21 cellular contexts compared by ENCODE assay signal in the genomic region with DNA sequence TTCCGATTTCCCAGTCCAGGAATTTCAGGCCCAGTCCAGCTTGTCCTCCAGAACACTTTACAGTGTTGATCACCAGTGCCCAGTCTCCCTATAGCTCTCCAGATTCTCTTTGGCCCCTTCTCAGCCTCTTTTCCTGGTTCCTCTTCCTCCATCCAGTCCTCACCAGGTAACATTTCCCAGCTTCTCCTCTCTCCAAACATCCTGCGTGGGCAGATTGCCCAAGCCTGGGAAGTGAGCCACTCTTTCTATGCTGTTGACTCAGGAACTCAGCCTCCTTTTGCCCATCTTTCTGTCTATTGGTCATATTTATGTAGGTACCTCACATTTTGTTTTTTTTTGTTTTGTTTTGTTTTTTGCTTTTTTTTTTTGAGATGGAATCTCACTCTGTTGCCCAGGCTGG.
DNase-seq lines count a peak whose midpoint lies in the region; ATAC-seq, FAIRE-seq and TF ChIP-seq lines count a peak whose summit lies in the region.
"Had no signal": no experiment of that assay in that cellular context is flagged by ENCODE, and none has a peak within 500 bp of the region (broad histone marks: within the 10 kb centered on the region; RNA-seq: fewer than 3 reads in every experiment).

No MANE protein-coding gene starts in this region.

- H3K4me2 ChIP-seq in HepG2 (ENCODE audit: low read depth, low read length): no peak overlapping the region
- H3K4me2 ChIP-seq: KMS-11 had no signal

- H2AFZ ChIP-seq in HepG2 (ENCODE audit: low read length): no peak overlapping the region

- 59% methylated on average over 2 of the region's 2 CpGs for WGBS in liver
- WGBS in HepG2 (ENCODE audit: low lambda C conversion rate): 41% methylated on average over 2 of the region's 2 CpGs

- TF ChIP-seq CTCF in liver (IDR thresholded peaks at IDR 0.05; ENCODE audit: low read depth, low read length, missing input control) (no peak), HepG2 (CRISPR knock-in tag; IDR thresholded peaks at IDR 0.05) (no peak), type B pancreatic cell (conservative IDR thresholded peaks at IDR 0.05) (no peak), gastrocnemius medialis (IDR thresholded peaks at IDR 0.05 in 4 of 5, conservative IDR thresholded peaks at IDR 0.05 in 1 of 5) (no peak), mucosa of descending colon (IDR thresholded peaks at IDR 0.05) (no peak)

- BruUV-seq in HepG2 (replicated peaks; lab: Mats Ljungman, UMichigan): no TSS peak

- TF ChIP-seq EP300 in HepG2 (IDR thresholded peaks at IDR 0.05; ENCODE audit: low read depth in 2 of 2, low read length in 2 of 2) (no peak), HepG2 (CRISPR knock-in tag; IDR thresholded peaks at IDR 0.05; ENCODE audit: borderline replicate concordance) (no peak)

- CTCF ChIA-PET in HepG2 (lab: Yijun Ruan, JAX; ENCODE audit: low intra/inter-chr PET ratio, low total read pairs): no interaction called here

- no peak for FAIRE-seq in HepG2 (lab: Jason Lieb, UNC)
- FAIRE-seq: A204.1, D721Med had no signal

- ATAC-seq in HepG2 (no peak), left ventricle myocardium superior (no peak), gastrocnemius medialis (no peak), mucosa of descending colon (no peak)
- ATAC-seq: Panc1 had no signal

- no peaks in the 10 kb centered on the region for H3K27me3 Mint-ChIP-seq in type B pancreatic cell
- H3K27me3 Mint-ChIP-seq: B cell had no signal

- H3K4me1 ChIP-seq in liver (ENCODE audit: control insufficient read depth in 4 of 4, insufficient read depth in 4 of 4, low read length in 3 of 4) (peaks cover 2 to 18% (median 12%) of the 10 kb centered on the region in 4 donors), HepG2 (ENCODE audit: insufficient read depth, low read length) (no peaks in the 10 kb centered on the region), gastrocnemius medialis (no peaks in the 10 kb centered on the region), mucosa of descending colon (ENCODE audit: low read depth) (no peaks in the 10 kb centered on the region)

- H3K79me2 ChIP-seq in HepG2 (ENCODE audit: insufficient read depth, low read length): no peaks in the 10 kb centered on the region

- TF ChIP-seq RAD21 in liver (IDR thresholded peaks at IDR 0.05) (peak in 1 of 2 donors; percentile 10), HepG2 (CRISPR knock-in tag; IDR thresholded peaks at IDR 0.05) (no peak)

- no peak overlapping the region for H3K27ac Mint-ChIP-seq in type B pancreatic cell
- H3K27ac Mint-ChIP-seq: B cell, CD14-positive monocyte had no signal

- no peak for DNase-seq in HepG2 (ENCODE audit: low spot score)
- peak; percentile 7 for DNase-seq in ecto neural progenitor cell (ENCODE audit: low spot score)
- peak; percentile 20 for DNase-seq in mucosa of gallbladder (ENCODE audit: low spot score)
- DNase-seq in type B pancreatic cell (ENCODE audit: extremely low spot score, unreplicated experiment): peak; percentile 15
- DNase-seq in left ventricle myocardium superior: no peak
- DNase-seq in gastrocnemius medialis: no peak
- no peak for DNase-seq in mucosa of descending colon
- DNase-seq: EL; GF-D8; MV-4-11; NCI-H1105 treated with DMSO at 0.1 percent for 48 hours; NCI-H510A; NK-92 treated with Interleukin-12 subunit alpha and Interleukin-12 subunit beta, amount 100 ng/mL, for 24 hours; SIG-M5 had no signal

- POLR2A ChIA-PET in HepG2 (lab: Yijun Ruan, JAX): no interaction called here

- TF ChIP-seq POLR2A in HepG2 (IDR thresholded peaks at IDR 0.05; ENCODE audit: insufficient read depth in 1 of 2, low read depth in 2 of 2, low read length in 2 of 2) (no peak), gastrocnemius medialis (IDR thresholded peaks at IDR 0.05) (no peak)

- peak overlapping the region in 1 of 2 donors; percentile 69 for H3K27ac ChIP-seq in liver (ENCODE audit: low read depth in 1 of 2, low read length in 2 of 2)
- H3K27ac ChIP-seq in HepG2 (ENCODE audit: extremely low read length, insufficient read depth, low read length): no peak overlapping the region
- no peak overlapping the region for H3K27ac ChIP-seq in gastrocnemius medialis
- H3K27ac ChIP-seq: KMS-11 had no signal

- H3K4me3 ChIP-seq in liver (ENCODE audit: low read depth in 1 of 3, low read length in 3 of 3) (no peak overlapping the region), HepG2 (replicated peaks in 1 of 3; ENCODE audit: insufficient read depth in 1 of 3, low read depth in 2 of 3, low read length in 3 of 3) (no peak overlapping the region), gastrocnemius medialis (no peak overlapping the region), mucosa of descending colon (no peak overlapping the region)

- H3K4me1 Mint-ChIP-seq in type B pancreatic cell (ENCODE audit: unreplicated experiment): no peaks in the 10 kb centered on the region
- H3K4me1 Mint-ChIP-seq: B cell, CD14-positive monocyte had no signal

- H3K4me3 Mint-ChIP-seq in type B pancreatic cell: no peak overlapping the region
- H3K4me3 Mint-ChIP-seq: B cell, CD14-positive monocyte had no signal

- in situ Hi-C loops in HepG2 (cut with HindIII; ENCODE audit: extremely low pct_ligation_motif_present, low pct_unique_long_range_greater_than_20kb): no loop called here
- in situ Hi-C loops in gastrocnemius medialis (cut with MboI; ENCODE audit: low sequenced_read_pairs in 4 of 4): no loop called here

- intact Hi-C loops in HepG2 (cut with micrococcal nuclease; ENCODE audit: unreplicated experiment) (no loop called here), left ventricle myocardium superior (cut with micrococcal nuclease) (no loop called here), gastrocnemius medialis (cut with DNase I; ENCODE audit: low total_unique reads) (no loop called here), mucosa of descending colon (cut with DNase I, micrococcal nuclease) (no loop called here)

- H3K36me3 ChIP-seq in liver (ENCODE audit: control insufficient read depth in 4 of 4, insufficient read depth in 3 of 4, low read depth in 1 of 4, low read length in 3 of 4): no peaks in the 10 kb centered on the region
- no peaks in the 10 kb centered on the region for H3K36me3 ChIP-seq in HepG2 (replicated peaks in 1 of 2; ENCODE audit: control insufficient read depth in 1 of 2, insufficient read depth in 2 of 2, low read length in 2 of 2)
- H3K36me3 ChIP-seq in gastrocnemius medialis: no peaks in the 10 kb centered on the region
- no peaks in the 10 kb centered on the region for H3K36me3 ChIP-seq in mucosa of descending colon (ENCODE audit: low read depth)

- no peaks in the 10 kb centered on the region for H3K9me3 ChIP-seq in liver (ENCODE audit: control insufficient read depth in 4 of 4, low read length in 3 of 4)
- H3K9me3 ChIP-seq in HepG2 (ENCODE audit: low read length): 0 out of 2 replicates have a peak, but pooled peaks cover 10% of the 10 kb centered on the region
- no peaks in the 10 kb centered on the region for H3K9me3 ChIP-seq in gastrocnemius medialis
- H3K9me3 ChIP-seq in mucosa of descending colon: no peaks in the 10 kb centered on the region

- H3K9ac ChIP-seq in liver (ENCODE audit: low read depth in 1 of 2, low read length in 2 of 2): no peak overlapping the region
- no peak overlapping the region for H3K9ac ChIP-seq in HepG2 (ENCODE audit: insufficient read depth, low read depth, low read length)
- H3K9ac ChIP-seq: KMS-11 had no signal

- H3K36me3 Mint-ChIP-seq in type B pancreatic cell: no peaks in the 10 kb centered on the region
- H3K36me3 Mint-ChIP-seq: CD14-positive monocyte had no signal

- no peaks in the 10 kb centered on the region for H3K9me3 Mint-ChIP-seq in type B pancreatic cell

- no peaks in the 10 kb centered on the region for H3K27me3 ChIP-seq in liver (ENCODE audit: control insufficient read depth in 4 of 4, insufficient read depth in 4 of 4, low read length in 3 of 4)
- no peaks in the 10 kb centered on the region for H3K27me3 ChIP-seq in HepG2 (ENCODE audit: control insufficient read depth in 1 of 2, insufficient read depth in 2 of 2, low read length in 2 of 2)
- no peaks in the 10 kb centered on the region for H3K27me3 ChIP-seq in gastrocnemius medialis

- H4K20me1 ChIP-seq in HepG2 (ENCODE audit: insufficient read depth, low read length): no peaks in the 10 kb centered on the region

TF ChIP-seq in liver, 16 proteins besides CTCF, POLR2A, EP300 and RAD21 (continues in another document):
- no peak for TF ChIP-seq TAF1 (conservative IDR thresholded peaks at IDR 0.05)
- TF ChIP-seq, protein P1, sequence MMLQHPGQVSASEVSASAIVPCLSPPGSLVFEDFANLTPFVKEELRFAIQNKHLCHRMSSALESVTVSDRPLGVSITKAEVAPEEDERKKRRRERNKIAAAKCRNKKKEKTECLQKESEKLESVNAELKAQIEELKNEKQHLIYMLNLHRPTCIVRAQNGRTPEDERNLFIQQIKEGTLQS (IDR thresholded peaks at IDR 0.05): no peak
- TF ChIP-seq FOXA1 (IDR thresholded peaks at IDR 0.05): peak; percentile 30

TF ChIP-seq in HepG2, 621 proteins besides CTCF, POLR2A, EP300 and RAD21 (continues in another document):
- no peak for TF ChIP-seq ZSCAN20 (CRISPR knock-in tag; IDR thresholded peaks at IDR 0.05; ENCODE audit: borderline replicate concordance)
- TF ChIP-seq HDAC6 (IDR thresholded peaks at IDR 0.05; ENCODE audit: low read depth, low read length): no peak
- TF ChIP-seq NR2C2 (CRISPR knock-in tag; IDR thresholded peaks at IDR 0.05; ENCODE audit: borderline replicate concordance): no peak
- no peak for TF ChIP-seq ZFP36L1 (CRISPR knock-in tag; IDR thresholded peaks at IDR 0.05)
- TF ChIP-seq TP53 (CRISPR knock-in tag; conservative IDR thresholded peaks at IDR 0.05): no peak
- TF ChIP-seq MTA3 (CRISPR knock-in tag; IDR thresholded peaks at IDR 0.05): no peak
- TF ChIP-seq, protein P2, sequence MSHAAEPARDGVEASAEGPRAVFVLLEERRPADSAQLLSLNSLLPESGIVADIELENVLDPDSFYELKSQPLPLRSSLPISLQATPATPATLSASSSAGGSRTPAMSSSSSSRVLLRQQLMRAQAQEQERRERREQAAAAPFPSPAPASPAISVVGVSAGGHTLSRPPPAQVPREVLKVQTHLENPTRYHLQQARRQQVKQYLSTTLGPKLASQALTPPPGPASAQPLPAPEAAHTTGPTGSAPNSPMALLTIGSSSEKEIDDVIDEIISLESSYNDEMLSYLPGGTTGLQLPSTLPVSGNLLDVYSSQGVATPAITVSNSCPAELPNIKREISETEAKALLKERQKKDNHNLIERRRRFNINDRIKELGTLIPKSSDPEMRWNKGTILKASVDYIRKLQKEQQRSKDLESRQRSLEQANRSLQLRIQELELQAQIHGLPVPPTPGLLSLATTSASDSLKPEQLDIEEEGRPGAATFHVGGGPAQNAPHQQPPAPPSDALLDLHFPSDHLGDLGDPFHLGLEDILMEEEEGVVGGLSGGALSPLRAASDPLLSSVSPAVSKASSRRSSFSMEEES (CRISPR knock-in tag; IDR thresholded peaks at IDR 0.05): no peak

Comparison
In these comparisons a context has a peak if more than half of its experiments do, and no peak if none do; other contexts are left out.
1. DNase-seq: peak in ecto neural progenitor cell (single experiment), mucosa of gallbladder (single experiment) and type B pancreatic cell (single experiment); none in HepG2 (single experiment), left ventricle myocardium superior (single experiment), gastrocnemius medialis (0 of 2) and mucosa of descending colon (0 of 3).